In the genomic region with DNA sequence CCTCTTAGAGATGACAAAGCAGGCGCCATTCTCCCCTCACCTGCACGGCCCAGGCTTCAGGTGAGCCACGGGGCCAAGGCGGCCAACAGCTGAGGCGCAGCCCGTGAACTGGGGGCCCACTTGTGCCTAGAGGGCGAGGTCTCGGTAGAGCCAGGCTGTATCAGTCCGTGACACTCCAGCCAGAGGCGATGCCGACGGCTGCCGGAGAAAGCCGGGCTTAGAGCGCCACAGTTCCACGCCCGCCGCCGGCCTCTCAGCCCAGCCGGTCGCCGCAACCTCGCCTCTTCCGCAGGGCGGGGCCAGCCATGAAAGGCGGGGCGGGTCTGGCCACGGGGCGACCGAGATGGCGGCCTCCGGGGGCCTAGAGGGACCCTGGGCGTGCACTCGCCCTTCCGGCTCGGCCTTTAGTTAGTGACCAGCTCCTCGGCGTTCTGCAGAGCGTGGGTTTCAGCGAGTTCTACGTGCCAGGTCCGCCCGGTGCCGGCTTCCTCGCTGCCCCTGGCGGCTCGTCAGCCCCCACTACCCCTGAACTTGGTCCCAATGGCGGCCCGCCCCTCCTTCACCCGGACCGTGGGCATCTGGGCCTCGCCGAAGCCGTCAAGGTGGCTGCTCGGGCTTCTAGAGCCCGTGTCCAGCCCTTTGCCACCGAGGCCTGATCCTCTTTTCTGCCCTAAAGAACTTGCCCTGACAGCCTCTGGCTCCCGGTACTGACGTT, we compare ENCODE assay signal across 8 cellular contexts. TPM values are rescaled to one million over a fixed set of nuclear protein-coding genes. Genes with fewer than 3 reads are reported as not detected.
DNase-seq lines count a peak whose midpoint lies in the region; ATAC-seq and TF ChIP-seq lines count a peak whose summit lies in the region.

Gene ZNF621, plus strand, starts transcription at position 390 of the 715 bp plus-strand sequence. CDS start 881 bp downstream, outside the sequence.

- peaks cover 0 to 3% (median 0%) of the 10 kb centered on the region in 11 experiments; a peak in 1 of 22 replicates for H3K9me3 ChIP-seq in BLaER1 treated with 17β-estradiol and CSF1 and Interleukin-3, amounts not matched to agents 10 nM and 100 nM (replicated peaks in 1 of 11)

- peak within 1 kb of the TSS; percentile 79 to 95 (median 92) for H3K27ac ChIP-seq in BLaER1 treated with 17β-estradiol and CSF1 and Interleukin-3, amounts not matched to agents 10 nM and 100 nM

- WGBS in lower leg skin, 2 donors, result 0 to 1% methylated on average over 24 to 49 of the region's 59 CpGs

- H3K9ac ChIP-seq in BLaER1 treated with 17β-estradiol and CSF1 and Interleukin-3, amounts not matched to agents 10 nM and 100 nM, result peak within 1 kb of the TSS; percentile 77 to 94 (median 90)

- H3K36me3 ChIP-seq in BLaER1 treated with 17β-estradiol and CSF1 and Interleukin-3, amounts not matched to agents 10 nM and 100 nM, result peaks cover 13 to 35% (median 23%) of the 10 kb centered on the region in 11 experiments; a peak in 21 of 22 replicates

- H3K4me2 ChIP-seq in BLaER1 treated with 17β-estradiol and CSF1 and Interleukin-3, amounts not matched to agents 10 nM and 100 nM, result peak within 1 kb of the TSS; percentile 76 to 95 (median 94)

- TF ChIP-seq POLR2A in GM19099 (IDR thresholded peaks at IDR 0.05; ENCODE audit: extremely low read depth, insufficient read length, low read depth) (peak; percentile 95), lower leg skin (IDR thresholded peaks at IDR 0.05) (peak in 1 of 2 donors; percentile 14)

- peak; percentile 90 for DNase-seq in NCI-H69 (lab: John Stamatoyannopoulos, UW)
- DNase-seq in activated CD4-positive, alpha-beta T cell treated with anti-CD3 and anti-CD28 coated beads, Interleukin-2, amount 50 U/mL, for 48 hours, result peak; percentile 85 to 87
- DNase-seq in dermis microvascular lymphatic vessel endothelial cell (ENCODE audit: low read depth in 2 of 2), result peak; percentile 61 to 89
- peak; percentile 85 to 98 for DNase-seq in lower leg skin (ENCODE audit: low spot score in 2 of 2)
- peak; percentile 78 to 80 for DNase-seq in stimulated activated CD4-positive, alpha-beta T cell treated with anti-CD3 and anti-CD28 coated beads, Interleukin-4, amount 100 ng/mL, for 48 hours (ENCODE audit: low read depth in 2 of 2)

- intact Hi-C loops in lower leg skin (cut with DNase I; ENCODE audit: low total_unique reads), result no loop called here

- ATAC-seq in HG03378 (IDR thresholded peaks at IDR 0.05; ENCODE audit: unreplicated experiment), result peak; percentile 92

- no peaks in the 10 kb centered on the region for H3K27me3 ChIP-seq in BLaER1 treated with 17β-estradiol and CSF1 and Interleukin-3, amounts not matched to agents 10 nM and 100 nM

- no peak for TF ChIP-seq CTCF in lower leg skin (IDR thresholded peaks at IDR 0.05)

- no peaks in the 10 kb centered on the region for H4K20me1 ChIP-seq in BLaER1 treated with 17β-estradiol and CSF1 and Interleukin-3, amounts not matched to agents 10 nM and 100 nM

- H3K4me1 ChIP-seq in BLaER1 treated with 17β-estradiol and CSF1 and Interleukin-3, amounts not matched to agents 10 nM and 100 nM, result peaks cover 18 to 24% (median 20%) of the 10 kb centered on the region in 10 experiments

- H3K4me3 ChIP-seq in BLaER1 treated with 17β-estradiol and CSF1 and Interleukin-3, amounts not matched to agents 10 nM and 100 nM, result peak within 1 kb of the TSS; percentile 67 to 82 (median 76)
- H3K4me3 ChIP-seq in lower leg skin (ENCODE audit: low read depth, poor library complexity, severe bottlenecking), result peak within 1 kb of the TSS; percentile 86

RNA-seq across cellular contexts. Expression of gene ZNF621, which starts in this region (rescaled TPM):
- total RNA-seq in dermis microvascular lymphatic vessel endothelial cell (7.2 and 7.7 TPM in 2 replicates), lower leg skin (10 to 100 TPM in 3 of 4 donors, 1 to 10 TPM in 1; 7.8 to 13.9 (median 12.6) TPM)

Comparison
In these comparisons a context has a peak if more than half of its experiments do, and no peak if none do; other contexts are left out.
1. Peak in every context shown above with its lines: DNase-seq, ATAC-seq, H3K4me3 ChIP-seq and H3K27ac ChIP-seq.